Comparison of ENCODE assay signal across 8 cellular contexts in the genomic region with DNA sequence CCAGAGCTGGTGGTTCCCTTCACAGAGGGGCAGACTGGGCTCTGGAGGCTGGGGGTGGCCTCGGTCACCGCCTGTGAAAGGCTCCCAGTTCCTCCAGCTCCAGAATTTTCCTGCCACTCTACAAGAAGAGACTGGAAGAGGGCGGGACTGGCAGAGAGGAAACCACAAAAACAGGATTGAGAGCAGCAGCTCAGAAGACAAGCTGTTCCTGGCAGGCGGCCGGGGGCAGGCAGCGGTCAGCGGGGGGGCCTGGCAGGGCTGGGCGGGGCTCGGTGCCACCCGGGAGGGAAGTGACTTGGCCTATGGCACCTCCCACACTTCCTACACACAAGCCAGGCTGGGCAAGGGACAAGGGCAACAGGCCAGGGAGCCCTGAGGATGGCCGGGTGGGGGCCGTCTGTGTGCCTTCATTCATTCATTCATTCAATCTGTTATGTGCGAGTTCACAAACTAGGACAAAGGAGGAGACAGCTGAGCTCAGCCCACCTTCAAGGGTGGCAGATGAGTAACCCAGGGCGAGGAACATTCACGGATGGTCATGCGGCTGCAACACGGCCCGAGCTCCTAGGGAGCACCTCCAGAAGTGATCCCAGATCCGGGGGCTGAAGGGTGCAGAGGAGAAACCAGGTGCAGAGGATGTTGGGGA. TPM values are rescaled to one million over a fixed set of nuclear protein-coding genes. Genes with fewer than 3 reads are reported as not detected.
DNase-seq lines count a peak whose midpoint lies in the region; ATAC-seq, FAIRE-seq and TF ChIP-seq lines count a peak whose summit lies in the region.

No MANE protein-coding gene starts in this region.

- H3K4me1 ChIP-seq in SJSA1 (replicated peaks) (peaks cover 23% of the 10 kb centered on the region), kidney (ENCODE audit: control insufficient read depth in 1 of 2, insufficient read depth in 1 of 2, low read depth in 1 of 2, low read length in 2 of 2) (peaks cover 9 to 22% of the 10 kb centered on the region in 2 donors), smooth muscle cell (ENCODE audit: low read depth) (peaks cover 3% of the 10 kb centered on the region)

- H3K79me2 ChIP-seq in smooth muscle cell (ENCODE audit: low read depth): no peaks in the 10 kb centered on the region

- no peak overlapping the region for H3K4me3 ChIP-seq in SJSA1
- peak overlapping the region in 1 of 2 donors; percentile 41 for H3K4me3 ChIP-seq in kidney (ENCODE audit: low read length in 2 of 2)
- H3K4me3 ChIP-seq in smooth muscle cell: no peak overlapping the region

- H4K20me1 ChIP-seq in smooth muscle cell (ENCODE audit: low read depth): no peaks in the 10 kb centered on the region

- peak; percentile 15 for FAIRE-seq in kidney (lab: Jason Lieb, UNC)

- H3K9me3 ChIP-seq in SJSA1 (replicated peaks) (peaks cover 3% of the 10 kb centered on the region; the same call in 1 of the 2 replicates), kidney (ENCODE audit: control insufficient read depth in 1 of 2, low read length in 2 of 2) (no peaks in the 10 kb centered on the region), smooth muscle cell (replicated peaks; ENCODE audit: low read depth) (no peaks in the 10 kb centered on the region)

- H2AFZ ChIP-seq in smooth muscle cell (ENCODE audit: low read depth): peak overlapping the region; percentile 42

- DNase-seq in Caki2 (ENCODE audit: low read depth): peak; percentile 84
- peak; percentile 86 to 90 for DNase-seq in Kasumi-1 (lab: John Stamatoyannopoulos, UW)
- peak; percentile 78 to 94 for DNase-seq in SJSA1 (ENCODE audit: low read depth in 1 of 2, low spot score in 2 of 2)
- peak; percentile 51 to 98 (median 89) for DNase-seq in caudate nucleus (lab: John Stamatoyannopoulos, UW)
- DNase-seq in kidney: peak; percentile 99
- DNase-seq in smooth muscle cell (lab: John Stamatoyannopoulos, UW; ENCODE audit: unreplicated experiment): peak; percentile 47

- intact Hi-C loops in kidney (cut with DNase I): no loop called here

- in situ Hi-C loops in Caki2 (cut with HindIII; ENCODE audit: low pct_unique_long_range_greater_than_20kb, low sequenced_read_pairs): no loop called here

- peak overlapping the region; percentile 59 for H3K4me2 ChIP-seq in smooth muscle cell

- ATAC-seq in GM18868 (IDR thresholded peaks at IDR 0.05; ENCODE audit: unreplicated experiment) (no peak), HG02610 (IDR thresholded peaks at IDR 0.05; ENCODE audit: unreplicated experiment) (no peak)

- TF ChIP-seq CTCF in kidney (IDR thresholded peaks at IDR 0.05; ENCODE audit: borderline replicate concordance, extremely low read depth, insufficient read depth): no peak
- TF ChIP-seq CTCF in smooth muscle cell (IDR thresholded peaks at IDR 0.05; ENCODE audit: borderline replicate concordance, insufficient read depth, poor library complexity, severe bottlenecking): no peak

- H3K36me3 ChIP-seq in SJSA1 (no peaks in the 10 kb centered on the region), kidney (ENCODE audit: control insufficient read depth in 1 of 2, insufficient read depth in 2 of 2, low read length in 2 of 2) (no peaks in the 10 kb centered on the region), smooth muscle cell (ENCODE audit: low read depth) (no peaks in the 10 kb centered on the region)

- H3K27me3 ChIP-seq in SJSA1 (replicated peaks) (no peaks in the 10 kb centered on the region), smooth muscle cell (ENCODE audit: low read depth) (no peaks in the 10 kb centered on the region)

- 57% methylated on average over 16 of the region's 19 CpGs for WGBS in smooth muscle cell (ENCODE audit: low lambda C conversion rate)

- H3K27ac ChIP-seq in SJSA1 (peak overlapping the region; percentile 0; the same call in 1 of the 2 replicates), caudate nucleus (ENCODE audit: low read depth, low read length) (peak overlapping the region; percentile 100), kidney (ENCODE audit: low read depth in 2 of 2, low read length in 2 of 2) (peak overlapping the region; percentile 94), smooth muscle cell (ENCODE audit: low read depth) (peak overlapping the region; percentile 24)

- H3F3A ChIP-seq in smooth muscle cell (ENCODE audit: low read depth): no peaks in the 10 kb centered on the region

- H3K9ac ChIP-seq in kidney (ENCODE audit: low read length in 2 of 2): peak overlapping the region; percentile 17 to 77
- no peak overlapping the region for H3K9ac ChIP-seq in smooth muscle cell (ENCODE audit: low read depth)

RNA-seq across cellular contexts. Expression of a gene that starts 16.9 kb away (rescaled TPM):
- 56.1 and 65.3 TPM in 2 replicates for total RNA-seq in Caki2 (2014; rRNA removed; shearing (Covaris generic); ENCODE audit: low replicate concordance)
- total RNA-seq in SJSA1 (2014; rRNA removed; shearing (Covaris generic)): 25.7 and 32.6 TPM in 2 replicates
- total RNA-seq in kidney (70.3 TPM), smooth muscle cell (37.8 and 45.2 TPM in 2 replicates)
- polyA plus RNA-seq in kidney (ENCODE audit: insufficient read depth, low read depth, low replicate concordance) (57.0 TPM), smooth muscle cell (63.2 and 69.8 TPM in 2 replicates)

RNA-seq across cellular contexts. Expression of a gene that starts 18.6 kb away (rescaled TPM):
- 72.0 and 78.8 TPM in 2 replicates for total RNA-seq in Caki2 (2014; rRNA removed; shearing (Covaris generic); ENCODE audit: low replicate concordance)
- 18.7 and 31.6 TPM in 2 replicates for total RNA-seq in SJSA1 (2014; rRNA removed; shearing (Covaris generic))
- total RNA-seq in kidney (190 TPM), smooth muscle cell (30.1 and 43.6 TPM in 2 replicates)
- polyA plus RNA-seq in kidney (ENCODE audit: insufficient read depth, low read depth, low replicate concordance) (67.2 TPM), smooth muscle cell (44.7 and 80.1 TPM in 2 replicates)

Comparison
In these comparisons a context has a peak if more than half of its experiments do, and no peak if none do; other contexts are left out.
1. DNase-seq: peak in every context shown above with its lines; median percentile 99 in kidney; 89 in caudate nucleus; 88 in Kasumi-1; 86 in SJSA1; 84 in Caki2; 47 in smooth muscle cell.
2. H3K27ac ChIP-seq: peak in every context shown above with its lines; median percentile 100 in caudate nucleus; 94 in kidney; 24 in smooth muscle cell; 0 in SJSA1.